In genomic region chr9:120868339-120868675, GRCh38 we compare ENCODE assay signal across 9 cellular contexts. TPM values are rescaled to one million over a fixed set of nuclear protein-coding genes. Genes with fewer than 3 reads are reported as not detected.
DNase-seq lines count a peak whose midpoint lies in the region; ATAC-seq and TF ChIP-seq lines count a peak whose summit lies in the region.
"Had no signal": no experiment of that assay in that cellular context is flagged by ENCODE, and none has a peak within 500 bp of the region (broad histone marks: within the 10 kb centered on the region; RNA-seq: fewer than 3 reads in every experiment).

No MANE protein-coding gene starts in this region.

- TF ChIP-seq POLR2A in suprapubic skin (IDR thresholded peaks at IDR 0.05) = no peak

- H3K27me3 ChIP-seq in suprapubic skin = no peaks in the 10 kb centered on the region

- TF ChIP-seq EP300 in suprapubic skin (IDR thresholded peaks at IDR 0.05) = no peak

- peak overlapping the region; percentile 63 for H3K4me3 ChIP-seq in suprapubic skin

- peak overlapping the region; percentile 86 for H3K27ac ChIP-seq in suprapubic skin

- H3K27ac Mint-ChIP-seq in activated CD4-positive, alpha-beta T cell treated with anti-CD3 and anti-CD28 coated beads, Interleukin-2, amount 10 ng/mL, durations not matched to agents 24 days and 14 days = peak overlapping the region; percentile 75
- H3K27ac Mint-ChIP-seq in activated T-helper 17 cell treated with anti-CD3 and anti-CD28 coated beads, Interleukin-2, amount 50 U/mL, for 72 hours = peak overlapping the region; percentile 58
- peak overlapping the region; percentile 59 to 93 (median 76) for H3K27ac Mint-ChIP-seq in immature natural killer cell

- intact Hi-C loops in activated CD4-positive, alpha-beta T cell treated with anti-CD3 and anti-CD28 coated beads, Interleukin-2, amount 10 ng/mL, durations not matched to agents 24 days and 14 days (cut with micrococcal nuclease) = loop anchor here (1.0 to 5.0 kb wide), 4 partner anchors 8 to 156 kb away; partner anchors contain the start of gene MEGF9

- no peak for TF ChIP-seq CTCF in suprapubic skin (IDR thresholded peaks at IDR 0.05)

- peaks cover 25% of the 10 kb centered on the region for H3K4me1 ChIP-seq in suprapubic skin

- peak overlapping the region; percentile 76 for H3K4me3 Mint-ChIP-seq in activated CD4-positive, alpha-beta T cell treated with anti-CD3 and anti-CD28 coated beads, Interleukin-2, amount 10 ng/mL, durations not matched to agents 24 days and 14 days
- peak overlapping the region; percentile 89 for H3K4me3 Mint-ChIP-seq in activated T-helper 17 cell treated with anti-CD3 and anti-CD28 coated beads, Interleukin-2, amount 50 U/mL, for 72 hours
- peak overlapping the region; percentile 51 to 94 (median 64) for H3K4me3 Mint-ChIP-seq in immature natural killer cell

- H3K9me3 Mint-ChIP-seq in activated CD4-positive, alpha-beta T cell treated with anti-CD3 and anti-CD28 coated beads, Interleukin-2, amount 10 ng/mL, durations not matched to agents 24 days and 14 days = no peaks in the 10 kb centered on the region
- H3K9me3 Mint-ChIP-seq in activated T-helper 17 cell treated with anti-CD3 and anti-CD28 coated beads, Interleukin-2, amount 50 U/mL, for 72 hours = no peaks in the 10 kb centered on the region
- no peaks in the 10 kb centered on the region for H3K9me3 Mint-ChIP-seq in immature natural killer cell

- H3K36me3 ChIP-seq in suprapubic skin = peaks cover 20% of the 10 kb centered on the region

- ATAC-seq in activated T-helper 17 cell treated with anti-CD3 and anti-CD28 coated beads, Interleukin-2, amount 50 U/mL, for 72 hours (replicated peaks) = peak; percentile 1
- ATAC-seq in HG02642 (IDR thresholded peaks at IDR 0.05; ENCODE audit: poor library complexity, unreplicated experiment) = no peak

- whole genome bisulfite sequencing in suprapubic skin = 13% methylated on average over 9 of the region's 11 CpGs

- H3K36me3 Mint-ChIP-seq in activated CD4-positive, alpha-beta T cell treated with anti-CD3 and anti-CD28 coated beads, Interleukin-2, amount 10 ng/mL, durations not matched to agents 24 days and 14 days (ENCODE audit: low read depth) = peaks cover 63% of the 10 kb centered on the region
- peaks cover 87% of the 10 kb centered on the region for H3K36me3 Mint-ChIP-seq in activated T-helper 17 cell treated with anti-CD3 and anti-CD28 coated beads, Interleukin-2, amount 50 U/mL, for 72 hours (ENCODE audit: low read depth)
- peaks cover 10 to 18% (median 13%) of the 10 kb centered on the region in 3 donors for H3K36me3 Mint-ChIP-seq in immature natural killer cell

- no peak for DNase-seq in activated CD4-positive, alpha-beta T cell treated with anti-CD3 and anti-CD28 coated beads, Interleukin-2, amount 10 ng/mL, durations not matched to agents 24 days and 14 days
- no peak for DNase-seq in activated CD4-positive, alpha-beta T cell treated with anti-CD3 and anti-CD28 coated beads, Interleukin-2, amount 50 U/mL, for 48 hours
- DNase-seq in immature natural killer cell = no peak
- DNase-seq in suprapubic skin (ENCODE audit: low spot score in 2 of 2) = no peak
- DNase-seq in DMS53 treated with DMSO at 0.1 percent for 48 hours (lab: John Stamatoyannopoulos, UW; ENCODE audit: unreplicated experiment) = no peak
- DNase-seq in CD1c-positive myeloid dendritic cell (ENCODE audit: extremely low spot score) = no peak
- DNase-seq: DND-41 had no signal

- H3K27me3 Mint-ChIP-seq in activated CD4-positive, alpha-beta T cell treated with anti-CD3 and anti-CD28 coated beads, Interleukin-2, amount 10 ng/mL, durations not matched to agents 24 days and 14 days = no peaks in the 10 kb centered on the region
- H3K27me3 Mint-ChIP-seq in activated T-helper 17 cell treated with anti-CD3 and anti-CD28 coated beads, Interleukin-2, amount 50 U/mL, for 72 hours = no peaks in the 10 kb centered on the region
- H3K27me3 Mint-ChIP-seq in immature natural killer cell (ENCODE audit: low read depth in 3 of 3) = peaks cover 2 to 3% (median 2%) of the 10 kb centered on the region in 3 donors

- H3K4me1 Mint-ChIP-seq in activated CD4-positive, alpha-beta T cell treated with anti-CD3 and anti-CD28 coated beads, Interleukin-2, amount 10 ng/mL, durations not matched to agents 24 days and 14 days = peaks cover 35% of the 10 kb centered on the region
- peaks cover 11% of the 10 kb centered on the region for H3K4me1 Mint-ChIP-seq in activated T-helper 17 cell treated with anti-CD3 and anti-CD28 coated beads, Interleukin-2, amount 50 U/mL, for 72 hours
- H3K4me1 Mint-ChIP-seq in immature natural killer cell = peaks cover 14 to 18% of the 10 kb centered on the region in 2 donors

- no peaks in the 10 kb centered on the region for H3K9me3 ChIP-seq in suprapubic skin

RNA-seq across cellular contexts. Expression of gene PHF19, which starts 8.7 kb away (rescaled TPM):
- total RNA-seq in activated CD4-positive, alpha-beta T cell treated with anti-CD3 and anti-CD28 coated beads, Interleukin-2, amount 10 ng/mL, durations not matched to agents 24 days and 14 days = 132 and 144 TPM in 2 replicates
- 100 to 1,000 TPM; 236 to 258 TPM for total RNA-seq in activated T-helper 17 cell treated with anti-CD3 and anti-CD28 coated beads, Interleukin-2, amount 50 U/mL, for 72 hours
- polyA plus RNA-seq in immature natural killer cell = 10 to 100 TPM; 12.1 to 12.9 (median 12.8) TPM
- 10 to 100 TPM; 11.3 to 15.5 (median 13.8) TPM for total RNA-seq in suprapubic skin

RNA-seq across cellular contexts. Expression of gene PSMD5, which starts 25.6 kb away (rescaled TPM):
- 58.1 and 63.7 TPM in 2 replicates for total RNA-seq in activated CD4-positive, alpha-beta T cell treated with anti-CD3 and anti-CD28 coated beads, Interleukin-2, amount 10 ng/mL, durations not matched to agents 24 days and 14 days
- 10 to 100 TPM; 60.2 to 62.8 TPM for total RNA-seq in activated T-helper 17 cell treated with anti-CD3 and anti-CD28 coated beads, Interleukin-2, amount 50 U/mL, for 72 hours
- 10 to 100 TPM; 10.1 to 23.1 (median 13.3) TPM for polyA plus RNA-seq in immature natural killer cell
- 10 to 100 TPM; 30.7 to 47.7 (median 33.0) TPM for total RNA-seq in suprapubic skin

RNA-seq across cellular contexts. Expression of gene TRAF1, which starts 58.3 kb away (rescaled TPM):
- total RNA-seq in activated CD4-positive, alpha-beta T cell treated with anti-CD3 and anti-CD28 coated beads, Interleukin-2, amount 10 ng/mL, durations not matched to agents 24 days and 14 days = 164 and 166 TPM in 2 replicates
- 100 to 1,000 TPM in 1 of 2 donors, 10 to 100 TPM in 1; 71.4 to 164 TPM for total RNA-seq in activated T-helper 17 cell treated with anti-CD3 and anti-CD28 coated beads, Interleukin-2, amount 50 U/mL, for 72 hours
- polyA plus RNA-seq in immature natural killer cell = 1 to 10 TPM in 2 of 3 donors, under 1 TPM in 1; 0.67 to 3.4 (median 1.5) TPM
- 10 to 100 TPM in 1 of 4 donors, 1 to 10 TPM in 3; 3.5 to 12.2 (median 7.5) TPM for total RNA-seq in suprapubic skin

Comparison
In these comparisons a context has a peak if more than half of its experiments do, and no peak if none do; other contexts are left out.
1. RNA of gene TRAF1, which starts 58.3 kb away (total RNA-seq): 164 to 166 TPM in activated CD4-positive, alpha-beta T cell treated with anti-CD3 and anti-CD28 coated beads, Interleukin-2, amount 10 ng/mL, durations not matched to agents 24 days and 14 days and 71.4 to 164 TPM in activated T-helper 17 cell treated with anti-CD3 and anti-CD28 coated beads, Interleukin-2, amount 50 U/mL, for 72 hours; 3.5 to 12.2 TPM in suprapubic skin; every median in the first group is over 4 times any median in the second.
2. Peak in every context shown above with its lines, with median percentiles within 50 percentile points of each other: H3K27ac Mint-ChIP-seq and H3K4me3 Mint-ChIP-seq.